ENCODE assay signal across 1 cellular context in genomic region chr1:46219551-46220520, GRCh38.
TF ChIP-seq lines count a peak whose summit lies in the region.

No MANE protein-coding gene starts in this region.

TF ChIP-seq in HEK293, 187 proteins besides CTCF, POLR2A, EP300 and RAD21 (continued from another document):
- TF ChIP-seq REST (tag by site-specific recombination; IDR thresholded peaks at IDR 0.05) = peak; percentile 18; the same call in 1 of the 2 replicates
